ENCODE assay signal across 16 cellular contexts in genomic region chr13:44806841-44807240, GRCh38.
A peak's percentile ranks its signal among the peaks of the same experiment; 100 is the strongest.
DNase-seq lines count a peak whose midpoint lies in the region; ATAC-seq, FAIRE-seq and TF ChIP-seq lines count a peak whose summit lies in the region.
"Had no signal": no experiment of that assay in that cellular context is flagged by ENCODE, and none has a peak within 500 bp of the region (broad histone marks: within the 10 kb centered on the region; RNA-seq: fewer than 3 reads in every experiment).

No MANE protein-coding gene starts in this region.

- H2AFZ ChIP-seq in osteoblast (ENCODE audit: low read length) (peak overlapping the region; percentile 79), OCI-LY7 (ENCODE audit: low read length) (no peak overlapping the region)

- no peaks in the 10 kb centered on the region for H3K9me2 ChIP-seq in OCI-LY7 (ENCODE audit: insufficient read depth, low read length)

- H3K27me3 ChIP-seq in ascending aorta (no peaks in the 10 kb centered on the region), osteoblast (ENCODE audit: insufficient read depth, low read length) (no peaks in the 10 kb centered on the region), tibial artery (no peaks in the 10 kb centered on the region)

- CTCF ChIA-PET in OCI-LY7 (lab: Charles Lee; ENCODE audit: unreplicated experiment), result no interaction called here

- no peak for FAIRE-seq in frontal cortex (lab: Jason Lieb, UNC)
- FAIRE-seq: H54, HepG2 had no signal

- ATAC-seq in GM21529 (IDR thresholded peaks at IDR 0.05; ENCODE audit: unreplicated experiment), result no peak
- ATAC-seq in HG03439 (IDR thresholded peaks at IDR 0.05; ENCODE audit: unreplicated experiment), result no peak
- ATAC-seq: CD8-positive, alpha-beta T cell; HepG2; Panc1 had no signal

- no peak overlapping the region for H3K4me2 ChIP-seq in osteoblast (ENCODE audit: insufficient read depth, low read length)
- H3K4me2 ChIP-seq in OCI-LY7 (ENCODE audit: low read length), result no peak overlapping the region

- POLR2A ChIA-PET in OCI-LY7 (lab: Charles Lee), result no interaction called here

- no peak for TF ChIP-seq CTCF in ascending aorta (IDR thresholded peaks at IDR 0.05)
- TF ChIP-seq CTCF in osteoblast (IDR thresholded peaks at IDR 0.05; ENCODE audit: extremely low read depth, low read depth, low read length), result no peak
- TF ChIP-seq CTCF in tibial artery (IDR thresholded peaks at IDR 0.05), result no peak
- TF ChIP-seq CTCF in OCI-LY7 (conservative IDR thresholded peaks at IDR 0.05; ENCODE audit: low read length), result no peak

- no peaks in the 10 kb centered on the region for H4K20me1 ChIP-seq in osteoblast (ENCODE audit: insufficient read depth, low read length)
- H4K20me1 ChIP-seq in OCI-LY7 (ENCODE audit: insufficient read depth, low read length), result no peaks in the 10 kb centered on the region

- H3K4me3 ChIP-seq in ascending aorta (no peak overlapping the region), osteoblast (ENCODE audit: insufficient read depth, low read length) (no peak overlapping the region), tibial artery (no peak overlapping the region), OCI-LY7 (ENCODE audit: low read depth, low read length, poor library complexity, severe bottlenecking) (no peak overlapping the region)

- DNase-seq in ascending aorta (ENCODE audit: low spot score in 2 of 2), result no peak
- DNase-seq in frontal cortex (ENCODE audit: low spot score in 2 of 2), result peak; percentile 9
- no peak for DNase-seq in osteoblast (ENCODE audit: insufficient read length, low spot score, missing footprints)
- peak in 1 of 2 donors; percentile 71 for DNase-seq in tibial artery
- DNase-seq in OCI-LY7 (ENCODE audit: low spot score), result no peak
- DNase-seq: CD8-positive, alpha-beta T cell; Kasumi-1; NCI-H1105 treated with DMSO at 0.1 percent for 48 hours; NCI-H187; NCI-H446 treated with DMSO at 0.1 percent for 48 hours; Right ventricle myocardium superior had no signal

- H3K36me3 ChIP-seq in ascending aorta (no peaks in the 10 kb centered on the region), osteoblast (ENCODE audit: insufficient read depth, low read length) (no peaks in the 10 kb centered on the region), tibial artery (no peaks in the 10 kb centered on the region), OCI-LY7 (ENCODE audit: insufficient read depth, low read length) (no peaks in the 10 kb centered on the region)

- no peaks in the 10 kb centered on the region for H3K79me2 ChIP-seq in osteoblast (ENCODE audit: insufficient read depth, low read length)
- H3K79me2 ChIP-seq in OCI-LY7 (ENCODE audit: insufficient read depth, low read depth, low read length), result no peaks in the 10 kb centered on the region

- intact Hi-C loops in ascending aorta (cut with DNase I) (no loop called here), tibial artery (cut with DNase I; ENCODE audit: low total_unique reads) (no loop called here), OCI-LY7 (cut with micrococcal nuclease; ENCODE audit: unreplicated experiment) (no loop called here)

- H3K9me3 ChIP-seq in ascending aorta (no peaks in the 10 kb centered on the region), osteoblast (ENCODE audit: low read depth, low read length) (no peaks in the 10 kb centered on the region), tibial artery (no peaks in the 10 kb centered on the region), OCI-LY7 (ENCODE audit: low read length) (no peaks in the 10 kb centered on the region)

- H3K27ac ChIP-seq in ascending aorta (peak overlapping the region; percentile 20 to 38), osteoblast (ENCODE audit: low read depth, low read length) (no peak overlapping the region), tibial artery (peak overlapping the region; percentile 45 to 48), OCI-LY7 (ENCODE audit: low read depth, low read length, poor library complexity, severe bottlenecking) (no peak overlapping the region)

- H3K4me1 ChIP-seq in ascending aorta (peaks cover 3 to 14% of the 10 kb centered on the region in 2 donors), osteoblast (ENCODE audit: insufficient read depth, low read length) (peaks cover 26% of the 10 kb centered on the region), tibial artery (peaks cover 0 to 36% (median 14%) of the 10 kb centered on the region in 4 donors), OCI-LY7 (ENCODE audit: insufficient read depth, low read length, poor library complexity, severe bottlenecking) (no peaks in the 10 kb centered on the region)

- BruUV-seq in OCI-LY7 (replicated peaks; lab: Mats Ljungman, UMichigan), result no TSS peak

Comparison
In these comparisons a context has a peak if more than half of its experiments do, and no peak if none do; other contexts are left out.
1. DNase-seq: peak in frontal cortex (2 of 2); none in ascending aorta (0 of 2), osteoblast (single experiment) and OCI-LY7 (single experiment).
2. H3K27ac ChIP-seq: peak in ascending aorta (2 of 2) and tibial artery (2 of 2); none in osteoblast (single experiment) and OCI-LY7 (single experiment).